12 cellular contexts compared by ENCODE assay signal in genomic region chr5:2756764-2757163, GRCh38. TPM values are rescaled to one million over a fixed set of nuclear protein-coding genes. Genes with fewer than 3 reads are reported as not detected.
DNase-seq lines count a peak whose midpoint lies in the region; ATAC-seq and TF ChIP-seq lines count a peak whose summit lies in the region.
"Had no signal": no experiment of that assay in that cellular context is flagged by ENCODE, and none has a peak within 500 bp of the region (broad histone marks: within the 10 kb centered on the region; RNA-seq: fewer than 3 reads in every experiment).

No MANE protein-coding gene starts in this region.

- no peaks in the 10 kb centered on the region for H3K9me2 ChIP-seq in PC-3 (replicated peaks; ENCODE audit: low read length)

- TF ChIP-seq CTCF in C4-2B (conservative IDR thresholded peaks at IDR 0.05) (peak; percentile 28), PC-3 (conservative IDR thresholded peaks at IDR 0.05; ENCODE audit: low read depth, low read length) (no peak), fibroblast of pulmonary artery (IDR thresholded peaks at IDR 0.05; ENCODE audit: low read length, missing control alignments) (no peak), parathyroid adenoma (IDR thresholded peaks at IDR 0.05) (no peak)

- DNase-seq in PC-3 (peak; percentile 26), fibroblast of pulmonary artery (ENCODE audit: low read depth) (no peak), globus pallidus (ENCODE audit: low spot score) (no peak), SIG-M5 (lab: John Stamatoyannopoulos, UW) (no peak)
- DNase-seq in NK-92 treated with Interleukin-12 subunit alpha and Interleukin-12 subunit beta, amount 100 ng/mL, for 24 hours (lab: John Stamatoyannopoulos, UW) = no peak
- DNase-seq: activated naive CD4-positive, alpha-beta T cell; NCI-H2227 treated with DMSO at 0.1 percent for 48 hours; stimulated activated naive CD4-positive, alpha-beta T cell had no signal

- H3K27me3 ChIP-seq in PC-3 (ENCODE audit: low read length) = no peaks in the 10 kb centered on the region
- H3K27me3 ChIP-seq in parathyroid adenoma (ENCODE audit: control insufficient read depth, insufficient read depth, low read length) = no peaks in the 10 kb centered on the region

- H3K4me2 ChIP-seq in PC-3 (ENCODE audit: low read length) = peak overlapping the region; percentile 93
- peak overlapping the region; percentile 87 for H3K4me2 ChIP-seq in parathyroid adenoma (ENCODE audit: low read length)

- H4K20me1 ChIP-seq in PC-3 (ENCODE audit: low read length) = no peaks in the 10 kb centered on the region

- BruUV-seq in PC-3 (replicated peaks; lab: Mats Ljungman, UMichigan) = no TSS peak

- CTCF ChIA-PET in PC-3 (lab: Charles Lee) = interaction anchor here (1.8 kb wide), 1 partner anchor 92 kb away, joined by 4 read pairs; no protein-coding TSS in a partner anchor

- H3K9ac ChIP-seq in PC-3 (ENCODE audit: low read length) (peak overlapping the region; percentile 65), parathyroid adenoma (no peak overlapping the region)

- H3K79me2 ChIP-seq in PC-3 (ENCODE audit: low read length) (peaks cover 7% of the 10 kb centered on the region; the same call in 1 of the 2 replicates), parathyroid adenoma (no peaks in the 10 kb centered on the region)

- H3K9me3 ChIP-seq in PC-3 (ENCODE audit: low read length) = no peaks in the 10 kb centered on the region
- H3K9me3 ChIP-seq in parathyroid adenoma (ENCODE audit: control insufficient read depth, low read length) = no peaks in the 10 kb centered on the region

- H3K36me3 ChIP-seq in PC-3 (ENCODE audit: low read depth, low read length) (no peaks in the 10 kb centered on the region), parathyroid adenoma (ENCODE audit: control insufficient read depth, insufficient read depth, low read length) (no peaks in the 10 kb centered on the region)

- H2AFZ ChIP-seq in PC-3 (ENCODE audit: low read length) (peak overlapping the region; percentile 99), parathyroid adenoma (peak overlapping the region; percentile 82)

- H3K27ac ChIP-seq in C4-2B = peak overlapping the region; percentile 13; the same call in 1 of the 2 replicates
- peak overlapping the region; percentile 30; the same call in 1 of the 2 replicates for H3K27ac ChIP-seq in PC-3 (ENCODE audit: low read length)
- no peak overlapping the region for H3K27ac ChIP-seq in parathyroid adenoma

- POLR2A ChIA-PET in PC-3 (lab: Charles Lee; ENCODE audit: unreplicated experiment) = no interaction called here

- H3K4me1 ChIP-seq in PC-3 (ENCODE audit: insufficient read depth, low read length) = peaks cover 44% of the 10 kb centered on the region
- no peaks in the 10 kb centered on the region for H3K4me1 ChIP-seq in parathyroid adenoma

- no peaks in the 10 kb centered on the region for H3F3A ChIP-seq in PC-3 (ENCODE audit: low read length, unreplicated experiment)

- H3K4me3 ChIP-seq in PC-3 (ENCODE audit: low read length) = peak overlapping the region; percentile 87
- peak overlapping the region; percentile 35 for H3K4me3 ChIP-seq in fibroblast of pulmonary artery (replicated peaks; ENCODE audit: low read depth, low read length)
- H3K4me3 ChIP-seq in parathyroid adenoma (ENCODE audit: low read depth, low read length) = peak overlapping the region; percentile 57

- ATAC-seq in PC-3 = peak; percentile 14
- ATAC-seq in GM19463 (IDR thresholded peaks at IDR 0.05; ENCODE audit: unreplicated experiment) = no peak
- ATAC-seq: HCT116 had no signal

- intact Hi-C loops in PC-3 (cut with micrococcal nuclease) = no loop called here

RNA-seq across cellular contexts. Expression of gene IRX2, which starts 5.3 kb away (rescaled TPM):
- 10.4 and 13.2 TPM in 2 replicates for total RNA-seq in PC-3 (2014; rRNA removed)

Comparison
In these comparisons a context has a peak if more than half of its experiments do, and no peak if none do; other contexts are left out.
1. H3K4me3 ChIP-seq: peak in every context shown above with its lines; median percentile 87 in PC-3; 57 in parathyroid adenoma; 35 in fibroblast of pulmonary artery.